In the genomic region with DNA sequence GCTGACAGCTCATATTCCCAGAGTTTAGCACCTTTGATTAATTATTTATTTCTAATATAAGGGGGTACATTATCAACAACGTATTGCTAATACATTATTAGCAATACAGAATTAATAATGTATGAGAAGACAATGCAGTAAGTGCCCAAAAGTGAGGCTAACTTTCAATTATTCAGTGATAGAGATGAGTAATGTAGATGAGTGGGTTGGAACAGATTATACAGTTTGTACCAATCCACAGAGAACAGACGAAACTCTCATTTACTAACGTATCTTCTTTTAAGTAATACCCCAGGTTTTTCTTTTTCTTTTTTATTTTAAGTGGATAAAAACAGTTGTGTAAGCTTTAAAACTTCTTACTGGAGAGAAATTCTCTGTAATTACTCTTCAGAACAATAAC, we compare ENCODE assay signal across 29 cellular contexts.
"Had no signal": no experiment of that assay in that cellular context is flagged by ENCODE, and none has a peak within 500 bp of the region (broad histone marks: within the 10 kb centered on the region; RNA-seq: fewer than 3 reads in every experiment).

No MANE protein-coding gene starts in this region.

- H3K27me3 ChIP-seq: ascending aorta, breast epithelium had no signal

- H3K27ac ChIP-seq: ascending aorta, breast epithelium, RWPE1, WERI-Rb-1 had no signal

- DNase-seq: activated CD4-positive, alpha-beta T cell treated with anti-CD3 and anti-CD28 coated beads for 1 hour; activated CD4-positive, alpha-beta T cell treated with anti-CD3 and anti-CD28 coated beads for 48 hours; activated CD4-positive, CD25-positive, alpha-beta regulatory T cell; activated CD8-positive, alpha-beta T cell treated with anti-CD3 and anti-CD28 coated beads, Interleukin-2, amount 10 ng/mL, durations not matched to agents 7 days and 5 days; activated effector memory CD4-positive, alpha-beta T cell treated with Interleukin-2 at 50 U/mL for 16 hours; activated naive CD4-positive, alpha-beta T cell treated with anti-CD3 and anti-CD28 coated beads, Interleukin-2, amount 10 ng/mL, durations not matched to agents 7 days and 5 days; activated naive CD8-positive, alpha-beta T cell treated with anti-CD3 and anti-CD28 coated beads for 36 hours; activated T-cell treated with anti-CD3 and anti-CD28 coated beads, Interleukin-2, amount 50 U/mL, for 24 hours; amygdala; cerebellar nuclear complex; Karpas-422; KBM-7; NCI-H1105; NCI-H1417 treated with DMSO at 0.1 percent for 48 hours; NCI-H187 treated with DMSO at 0.1 percent for 48 hours; NCI-H2081; NCI-H226; NCI-H524 treated with DMSO at 0.1 percent for 48 hours; SIG-M5; SW 1271; T-helper 1 cell; T-helper 2 cell; T-helper 9 cell; WERI-Rb-1 had no signal

- H3K36me3 Mint-ChIP-seq: activated naive CD4-positive, alpha-beta T cell treated with anti-CD3 and anti-CD28 coated beads, Interleukin-2, amount 10 ng/mL, durations not matched to agents 7 days and 5 days; activated naive CD8-positive, alpha-beta T cell treated with anti-CD3 and anti-CD28 coated beads for 36 hours had no signal

- H3K36me3 ChIP-seq: ascending aorta, breast epithelium, WERI-Rb-1 had no signal

- H3K4me3 Mint-ChIP-seq: activated CD8-positive, alpha-beta T cell treated with anti-CD3 and anti-CD28 coated beads, Interleukin-2, amount 10 ng/mL, durations not matched to agents 7 days and 5 days; activated naive CD4-positive, alpha-beta T cell treated with anti-CD3 and anti-CD28 coated beads, Interleukin-2, amount 10 ng/mL, durations not matched to agents 7 days and 5 days; activated naive CD8-positive, alpha-beta T cell treated with anti-CD3 and anti-CD28 coated beads for 36 hours; activated T-cell treated with anti-CD3 and anti-CD28 coated beads, Interleukin-2, amount 50 U/mL, for 24 hours had no signal

- H3K4me1 ChIP-seq: ascending aorta, breast epithelium had no signal

- H3K9me3 Mint-ChIP-seq: activated naive CD4-positive, alpha-beta T cell treated with anti-CD3 and anti-CD28 coated beads, Interleukin-2, amount 10 ng/mL, durations not matched to agents 7 days and 5 days; activated naive CD8-positive, alpha-beta T cell treated with anti-CD3 and anti-CD28 coated beads for 36 hours; activated T-cell treated with anti-CD3 and anti-CD28 coated beads, Interleukin-2, amount 50 U/mL, for 24 hours had no signal

- H3K27ac Mint-ChIP-seq: activated CD8-positive, alpha-beta T cell treated with anti-CD3 and anti-CD28 coated beads, Interleukin-2, amount 10 ng/mL, durations not matched to agents 7 days and 5 days; activated naive CD4-positive, alpha-beta T cell treated with anti-CD3 and anti-CD28 coated beads, Interleukin-2, amount 10 ng/mL, durations not matched to agents 7 days and 5 days; activated naive CD8-positive, alpha-beta T cell treated with anti-CD3 and anti-CD28 coated beads for 36 hours; activated T-cell treated with anti-CD3 and anti-CD28 coated beads, Interleukin-2, amount 50 U/mL, for 24 hours had no signal

- ATAC-seq: activated CD8-positive, alpha-beta T cell treated with anti-CD3 and anti-CD28 coated beads, Interleukin-2, amount 10 ng/mL, durations not matched to agents 7 days and 5 days; Panc1; Right ventricle myocardium inferior had no signal

- H3K27me3 Mint-ChIP-seq: activated T-cell treated with anti-CD3 and anti-CD28 coated beads, Interleukin-2, amount 50 U/mL, for 24 hours had no signal

- H3K4me3 ChIP-seq: ascending aorta, breast epithelium had no signal

- H3K9me3 ChIP-seq: ascending aorta, breast epithelium had no signal
